ENCODE assay signal across 10 cellular contexts in the genomic region with DNA sequence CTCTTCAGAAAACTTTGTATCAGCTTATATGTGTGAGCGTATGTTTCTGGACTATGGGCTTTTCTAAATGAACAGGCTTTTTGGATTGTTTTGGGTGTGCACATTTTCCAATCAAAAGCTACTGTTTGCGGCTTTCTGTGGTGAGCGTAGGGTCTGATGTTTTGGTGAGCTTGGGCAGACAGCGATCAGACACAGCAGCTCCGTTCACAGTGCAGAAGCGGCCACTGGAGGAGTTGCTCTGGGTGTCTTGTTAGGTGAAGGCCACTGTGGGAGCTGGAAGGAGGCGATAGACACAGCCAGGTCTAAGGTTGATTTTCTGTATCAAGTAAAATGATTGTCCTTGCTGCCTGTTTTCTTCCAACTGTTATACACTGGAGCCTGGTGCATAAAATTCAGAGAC. TPM values are rescaled to one million over a fixed set of nuclear protein-coding genes. Genes with fewer than 3 reads are reported as not detected.
DNase-seq lines count a peak whose midpoint lies in the region; ATAC-seq, FAIRE-seq and TF ChIP-seq lines count a peak whose summit lies in the region.
"Had no signal": no experiment of that assay in that cellular context is flagged by ENCODE, and none has a peak within 500 bp of the region (broad histone marks: within the 10 kb centered on the region; RNA-seq: fewer than 3 reads in every experiment).

No MANE protein-coding gene starts in this region.

- WGBS in psoas muscle, 3 donors, result 38 to 65% (median 46%) methylated on average over 7 of the region's 7 CpGs

- H3K9me3 Mint-ChIP-seq in CD8-positive, alpha-beta memory T cell, result no peaks in the 10 kb centered on the region

- peak overlapping the region; percentile 33 for H3K4me3 ChIP-seq in CD8-positive, alpha-beta memory T cell (ENCODE audit: low read length)
- H3K4me3 ChIP-seq in fibroblast of the aortic adventitia (ENCODE audit: low read depth, low read length) (peak overlapping the region; percentile 19), psoas muscle (peak overlapping the region; percentile 31)
- H3K4me3 ChIP-seq: right lobe of liver, tibial artery had no signal

- H3K4me1 ChIP-seq in CD8-positive, alpha-beta memory T cell (ENCODE audit: insufficient read depth, low read length), result peaks cover 93% of the 10 kb centered on the region
- peaks cover 100% of the 10 kb centered on the region for H3K4me1 ChIP-seq in psoas muscle

- no peak for ATAC-seq in T-helper 17 cell
- no peak for ATAC-seq in psoas muscle
- ATAC-seq in HG02610 (IDR thresholded peaks at IDR 0.05; ENCODE audit: unreplicated experiment), result no peak
- no peak for ATAC-seq in GM21717 (IDR thresholded peaks at IDR 0.05; ENCODE audit: unreplicated experiment)
- ATAC-seq: right lobe of liver had no signal

- no peaks in the 10 kb centered on the region for H3K36me3 ChIP-seq in CD8-positive, alpha-beta memory T cell (ENCODE audit: insufficient read depth, low read length)
- no peaks in the 10 kb centered on the region for H3K36me3 ChIP-seq in psoas muscle (ENCODE audit: insufficient read depth in 1 of 2, low read depth in 1 of 2)
- H3K36me3 ChIP-seq: right lobe of liver, tibial artery had no signal

- peaks cover 78 to 92% (median 92%) of the 10 kb centered on the region in 3 donors for H3K4me1 Mint-ChIP-seq in CD8-positive, alpha-beta memory T cell
- H3K4me1 Mint-ChIP-seq in T-helper 17 cell, result peaks cover 59% of the 10 kb centered on the region

- peak overlapping the region; percentile 64 to 97 (median 92) for H3K27ac Mint-ChIP-seq in CD8-positive, alpha-beta memory T cell
- peak overlapping the region; percentile 96 for H3K27ac Mint-ChIP-seq in T-helper 17 cell

- no peak for DNase-seq in CD8-positive, alpha-beta memory T cell
- no peak for DNase-seq in T-helper 17 cell
- DNase-seq in fibroblast of the aortic adventitia (ENCODE audit: low read depth), result no peak
- DNase-seq in psoas muscle, result no peak
- no peak for DNase-seq in RKO (ENCODE audit: low spot score)
- DNase-seq in HTR-8/SVneo (ENCODE audit: insufficient read length, low spot score), result no peak
- DNase-seq: tibial artery had no signal

- intact Hi-C loops in psoas muscle (cut with DNase I), result no loop called here

- CTCF ChIA-PET in CD8-positive, alpha-beta memory T cell (lab: Charles Lee), result interaction anchor here (1.3 to 4.8 kb wide), 5 partner anchors 9 to 54 kb away, joined by 4 to 29 read pairs (median 9); no protein-coding TSS in a partner anchor

- peaks cover 0 to 17% (median 0%) of the 10 kb centered on the region in 3 donors for H3K36me3 Mint-ChIP-seq in CD8-positive, alpha-beta memory T cell
- H3K36me3 Mint-ChIP-seq in T-helper 17 cell (ENCODE audit: low read depth), result peaks cover 2% of the 10 kb centered on the region

- no peak overlapping the region for H3K27ac ChIP-seq in CD8-positive, alpha-beta memory T cell (ENCODE audit: low read depth, low read length)
- H3K27ac ChIP-seq in psoas muscle, result peak overlapping the region; percentile 90

- peak overlapping the region; percentile 68 to 92 (median 84) for H3K4me3 Mint-ChIP-seq in CD8-positive, alpha-beta memory T cell
- peak overlapping the region; percentile 68 for H3K4me3 Mint-ChIP-seq in T-helper 17 cell

- no peaks in the 10 kb centered on the region for H3K27me3 Mint-ChIP-seq in CD8-positive, alpha-beta memory T cell
- no peaks in the 10 kb centered on the region for H3K27me3 Mint-ChIP-seq in T-helper 17 cell

- FAIRE-seq in HTR-8/SVneo (lab: Jason Lieb, UNC), result no peak

- H3K9me3 ChIP-seq in CD8-positive, alpha-beta memory T cell (ENCODE audit: low read length), result no peaks in the 10 kb centered on the region
- H3K9me3 ChIP-seq in T-helper 17 cell (ENCODE audit: control insufficient read depth, low read length, poor library complexity, severe bottlenecking) (no peaks in the 10 kb centered on the region), psoas muscle (no peaks in the 10 kb centered on the region)
- H3K9me3 ChIP-seq: right lobe of liver, tibial artery had no signal

- POLR2A ChIA-PET in CD8-positive, alpha-beta memory T cell (lab: Charles Lee), result interaction anchor here (0.6 to 3.1 kb wide), 3 partner anchors 8 to 42 kb away, joined by 3 to 23 read pairs (median 3); no protein-coding TSS in a partner anchor

- TF ChIP-seq CTCF in fibroblast of the aortic adventitia (IDR thresholded peaks at IDR 0.05; ENCODE audit: insufficient read depth, low read length) (no peak), psoas muscle (IDR thresholded peaks at IDR 0.05) (no peak)

- H3K27me3 ChIP-seq in CD8-positive, alpha-beta memory T cell (ENCODE audit: insufficient read depth, low read length, poor library complexity, severe bottlenecking), result no peaks in the 10 kb centered on the region
- no peaks in the 10 kb centered on the region for H3K27me3 ChIP-seq in psoas muscle (ENCODE audit: insufficient read depth in 3 of 3, low read length in 2 of 3)
- H3K27me3 ChIP-seq: right lobe of liver, tibial artery had no signal

RNA-seq across cellular contexts. Expression of a gene that starts 11.1 kb away (rescaled TPM):
- 100 to 1,000 TPM; 146 TPM for total RNA-seq in CD8-positive, alpha-beta memory T cell
- polyA plus RNA-seq in CD8-positive, alpha-beta memory T cell, result 42.1 TPM
- 100 to 1,000 TPM; 193 to 241 TPM for total RNA-seq in T-helper 17 cell
- 69.7 and 162 TPM in 2 replicates for total RNA-seq in fibroblast of the aortic adventitia (ENCODE audit: low replicate concordance)
- 100 to 1,000 TPM in 1 of 4 donors, 10 to 100 TPM in 3; 63.6 to 114 (median 78.7) TPM for total RNA-seq in psoas muscle
- polyA plus RNA-seq in psoas muscle, result 10 to 100 TPM; 22.7 to 42.1 (median 27.5) TPM
